ENCODE assay signal across 10 cellular contexts in genomic region chr14:26204954-26205479, GRCh38.
DNase-seq lines count a peak whose midpoint lies in the region; ATAC-seq and TF ChIP-seq lines count a peak whose summit lies in the region.
"Had no signal": no experiment of that assay in that cellular context is flagged by ENCODE, and none has a peak within 500 bp of the region (broad histone marks: within the 10 kb centered on the region; RNA-seq: fewer than 3 reads in every experiment).

No MANE protein-coding gene starts in this region.

- no peaks in the 10 kb centered on the region for H3K27me3 Mint-ChIP-seq in stimulated activated memory B cell treated with anti-CD40 and anti-IgM and Interleukin-4, amounts not matched to agents 10 μg/mL and 1 μg/mL and 100 μg/mL, for 72 hours

- no peak overlapping the region for H2BK120ac ChIP-seq in mesenchymal stem cell (ENCODE audit: low read depth, low read length)

- no peak overlapping the region for H3K23ac ChIP-seq in mesenchymal stem cell (ENCODE audit: low read length in 2 of 2)

- no peak overlapping the region for H3K27ac Mint-ChIP-seq in stimulated activated memory B cell treated with anti-CD40 and anti-IgM and Interleukin-4, amounts not matched to agents 10 μg/mL and 1 μg/mL and 100 μg/mL, for 72 hours
- H3K27ac Mint-ChIP-seq: IgD-negative memory B cell; stimulated activated naive CD8-positive, alpha-beta T cell treated with anti-CD3 and anti-CD28 coated beads, Interleukin-15, Interleukin-2, amounts not matched to agents 100 ng/mL and 50 ng/mL, for 24 hours had no signal

- no peak for TF ChIP-seq EP300 in transverse colon (IDR thresholded peaks at IDR 0.05; ENCODE audit: low read depth)

- no peaks in the 10 kb centered on the region for H3K36me3 Mint-ChIP-seq in stimulated activated memory B cell treated with anti-CD40 and anti-IgM and Interleukin-4, amounts not matched to agents 10 μg/mL and 1 μg/mL and 100 μg/mL, for 72 hours
- H3K36me3 Mint-ChIP-seq: IgD-negative memory B cell had no signal

- no peaks in the 10 kb centered on the region for H3K4me1 Mint-ChIP-seq in stimulated activated memory B cell treated with anti-CD40 and anti-IgM and Interleukin-4, amounts not matched to agents 10 μg/mL and 1 μg/mL and 100 μg/mL, for 72 hours
- H3K4me1 Mint-ChIP-seq: IgD-negative memory B cell had no signal

- H3K4me3 Mint-ChIP-seq in stimulated activated memory B cell treated with anti-CD40 and anti-IgM and Interleukin-4, amounts not matched to agents 10 μg/mL and 1 μg/mL and 100 μg/mL, for 72 hours: no peak overlapping the region
- H3K4me3 Mint-ChIP-seq: IgD-negative memory B cell; stimulated activated naive CD8-positive, alpha-beta T cell treated with anti-CD3 and anti-CD28 coated beads, Interleukin-15, Interleukin-2, amounts not matched to agents 100 ng/mL and 50 ng/mL, for 24 hours had no signal

- in situ Hi-C loops in transverse colon (cut with MboI; ENCODE audit: low pct_ligation_motif_present in 1 of 4, low pct_unique_long_range_greater_than_20kb in 1 of 4, low sequenced_read_pairs in 3 of 4): no loop called here

- H3K4ac ChIP-seq in mesenchymal stem cell (ENCODE audit: low read depth in 1 of 2, low read length in 2 of 2): peak overlapping the region in 1 of 2 experiments; percentile 16

- no peak overlapping the region for H3K14ac ChIP-seq in mesenchymal stem cell (ENCODE audit: low read length in 2 of 2)

- H3K27ac ChIP-seq in esophagus squamous epithelium: peak overlapping the region in 1 of 4 donors; percentile 1
- H3K27ac ChIP-seq in mesenchymal stem cell (ENCODE audit: low read length, poor library complexity, severe bottlenecking): no peak overlapping the region
- H3K27ac ChIP-seq in transverse colon: peak overlapping the region in 1 of 4 donors; percentile 11

- TF ChIP-seq POLR2A in esophagus squamous epithelium (IDR thresholded peaks at IDR 0.05) (no peak), transverse colon (IDR thresholded peaks at IDR 0.05) (no peak)

- H2BK12ac ChIP-seq in mesenchymal stem cell (ENCODE audit: low read length in 2 of 2): peak overlapping the region in 1 of 2 experiments; percentile 52

- H3K4me1 ChIP-seq in esophagus squamous epithelium (peaks cover 0 to 10% (median 0%) of the 10 kb centered on the region in 3 donors), mesenchymal stem cell (ENCODE audit: control insufficient read depth, insufficient read depth, low read depth, low read length) (peaks cover 6% of the 10 kb centered on the region), transverse colon (no peaks in the 10 kb centered on the region)

- ATAC-seq in stimulated activated memory B cell treated with anti-CD40 and anti-IgM and Interleukin-4, amounts not matched to agents 10 μg/mL and 1 μg/mL and 100 μg/mL, for 72 hours: no peak

- H2AK5ac ChIP-seq in mesenchymal stem cell (ENCODE audit: low read length, severe bottlenecking): no peak overlapping the region

- no peak overlapping the region for H4K91ac ChIP-seq in mesenchymal stem cell (ENCODE audit: low read length)

- no peaks in the 10 kb centered on the region for H3K79me1 ChIP-seq in mesenchymal stem cell (replicated peaks; ENCODE audit: low read length, poor library complexity, severe bottlenecking)

- 3 to 8% methylated on average over 23 to 31 of the region's 40 CpGs for WGBS in esophagus squamous epithelium, 2 donors
- WGBS in mesenchymal stem cell: 2% methylated on average over 37 of the region's 40 CpGs
- WGBS in transverse colon (ENCODE audit: low coverage in 1 of 2), 2 donors: 25% methylated on average over 40 of the region's 40 CpGs; no CpG with 5 or more reads in 1 of the 2 donors

- peak overlapping the region; percentile 86 for H3K9ac ChIP-seq in mesenchymal stem cell (ENCODE audit: low read length)

- H2BK5ac ChIP-seq in mesenchymal stem cell (ENCODE audit: low read depth, low read length, poor library complexity, severe bottlenecking): no peak overlapping the region

- DNase-seq in NCI-H1417 (lab: John Stamatoyannopoulos, UW) (peak in 2 of 3 experiments; percentile 68 to 73), NCI-H1417 treated with DMSO at 0.1 percent for 48 hours (lab: John Stamatoyannopoulos, UW) (no peak), esophagus squamous epithelium (lab: John Stamatoyannopoulos, UW) (no peak), mesenchymal stem cell (peak; percentile 17), transverse colon (peak; percentile 18), NCI-H2171 (lab: John Stamatoyannopoulos, UW) (no peak), AML-193 (lab: John Stamatoyannopoulos, UW) (no peak)

- H2BK15ac ChIP-seq in mesenchymal stem cell (ENCODE audit: low read depth, poor library complexity, severe bottlenecking): no peak overlapping the region

- H3K9me3 ChIP-seq in esophagus squamous epithelium (no peaks in the 10 kb centered on the region), mesenchymal stem cell (ENCODE audit: control insufficient read depth, low read length) (no peaks in the 10 kb centered on the region), transverse colon (no peaks in the 10 kb centered on the region)

- TF ChIP-seq CTCF in esophagus squamous epithelium (IDR thresholded peaks at IDR 0.05) (no peak), transverse colon (IDR thresholded peaks at IDR 0.05) (no peak)

- H3K27me3 ChIP-seq in esophagus squamous epithelium (peaks cover 0 to 40% (median 0%) of the 10 kb centered on the region in 4 donors), mesenchymal stem cell (ENCODE audit: control insufficient read depth in 1 of 2, insufficient read depth in 1 of 2, low read length in 2 of 2) (peaks cover 11 to 61% of the 10 kb centered on the region in 2 experiments), transverse colon (peaks cover 21% of the 10 kb centered on the region)

- no peak overlapping the region for H2AFZ ChIP-seq in mesenchymal stem cell (ENCODE audit: low read depth, low read length)

- intact Hi-C loops in esophagus squamous epithelium (cut with DNase I): no loop called here
- intact Hi-C loops in transverse colon (cut with DNase I; ENCODE audit: low total_unique reads): no loop called here

- H3K18ac ChIP-seq in mesenchymal stem cell (ENCODE audit: low read depth in 1 of 2, low read length in 2 of 2): no peak overlapping the region

- no peaks in the 10 kb centered on the region for H3K36me3 ChIP-seq in esophagus squamous epithelium
- no peaks in the 10 kb centered on the region for H3K36me3 ChIP-seq in mesenchymal stem cell (ENCODE audit: control insufficient read depth in 1 of 2, insufficient read depth in 2 of 2, low read depth in 1 of 2, low read length in 2 of 2)
- no peaks in the 10 kb centered on the region for H3K36me3 ChIP-seq in transverse colon

- H3K4me2 ChIP-seq in mesenchymal stem cell (ENCODE audit: low read length, poor library complexity, severe bottlenecking): peak overlapping the region; percentile 88

- H4K8ac ChIP-seq in mesenchymal stem cell (ENCODE audit: low read length): no peak overlapping the region

- H3K4me3 ChIP-seq in esophagus squamous epithelium (peak overlapping the region; percentile 29 to 61 (median 47)), mesenchymal stem cell (ENCODE audit: insufficient read depth in 1 of 2, low read depth in 1 of 2, low read length in 2 of 2) (peak overlapping the region; percentile 53 to 80), transverse colon (peak overlapping the region; percentile 24 to 49 (median 28))

- H3K9me3 Mint-ChIP-seq in stimulated activated memory B cell treated with anti-CD40 and anti-IgM and Interleukin-4, amounts not matched to agents 10 μg/mL and 1 μg/mL and 100 μg/mL, for 72 hours: peaks cover 3% of the 10 kb centered on the region
- H3K9me3 Mint-ChIP-seq: stimulated activated naive CD8-positive, alpha-beta T cell treated with anti-CD3 and anti-CD28 coated beads, Interleukin-15, Interleukin-2, amounts not matched to agents 100 ng/mL and 50 ng/mL, for 24 hours had no signal

Comparison
In these comparisons a context has a peak if more than half of its experiments do, and no peak if none do; other contexts are left out.
1. DNase-seq: peak in NCI-H1417 (2 of 3), mesenchymal stem cell (single experiment) and transverse colon (single experiment); none in NCI-H1417 treated with DMSO at 0.1 percent for 48 hours (single experiment), esophagus squamous epithelium (single experiment), NCI-H2171 (single experiment) and AML-193 (0 of 2).
2. Peak in every context shown above with its lines, with median percentiles within 50 percentile points of each other: H3K4me3 ChIP-seq.